ENCODE assay signal across 8 cellular contexts in genomic region chr1:55213029-55213884, GRCh38. TPM values are rescaled to one million over a fixed set of nuclear protein-coding genes. Genes with fewer than 3 reads are reported as not detected.
A peak's percentile ranks its signal among the peaks of the same experiment; 100 is the strongest.
DNase-seq lines count a peak whose midpoint lies in the region; FAIRE-seq and TF ChIP-seq lines count a peak whose summit lies in the region.

No MANE protein-coding gene starts in this region.

- no peaks in the 10 kb centered on the region for H4K20me1 ChIP-seq in neural cell (ENCODE audit: insufficient read depth)

- TF ChIP-seq POLR2A in GM12892 (IDR thresholded peaks at IDR 0.05; ENCODE audit: low read depth, low read length), result no peak

- no peak for TF ChIP-seq CTCF in colonic mucosa (IDR thresholded peaks at IDR 0.05)
- no peak for TF ChIP-seq CTCF in neural cell (IDR thresholded peaks at IDR 0.05; ENCODE audit: poor library complexity, severe bottlenecking)

- no peaks in the 10 kb centered on the region for H3K9me3 ChIP-seq in colonic mucosa
- no peaks in the 10 kb centered on the region for H3K9me3 ChIP-seq in neural cell (ENCODE audit: low read length)

- peaks cover 14% of the 10 kb centered on the region for H3K4me1 ChIP-seq in colonic mucosa

- H2AFZ ChIP-seq in neural cell (ENCODE audit: low read depth, low read length), result peak overlapping the region; percentile 60

- DNase-seq in ELF-1 (ENCODE audit: low read depth, low spot score), result peak; percentile 36
- peak; percentile 70 for DNase-seq in NAMALWA (ENCODE audit: low spot score)
- no peak for DNase-seq in colonic mucosa
- no peak for DNase-seq in NCI-H82 (lab: John Stamatoyannopoulos, UW)
- no peak for DNase-seq in A172 (ENCODE audit: low spot score)
- DNase-seq in GM12892 (ENCODE audit: insufficient read length), result no peak
- DNase-seq in GDM1 (lab: John Stamatoyannopoulos, UW), result no peak

- H3K36me3 ChIP-seq in colonic mucosa, result no peaks in the 10 kb centered on the region
- no peaks in the 10 kb centered on the region for H3K36me3 ChIP-seq in neural cell (ENCODE audit: insufficient read depth, low read length)

- peak overlapping the region; percentile 93 to 96 for H3K9ac ChIP-seq in colonic mucosa (ENCODE audit: low read depth in 2 of 2, low read length in 2 of 2)
- H3K9ac ChIP-seq in neural cell (ENCODE audit: low read length), result peak overlapping the region; percentile 86

- no peaks in the 10 kb centered on the region for H3K9me2 ChIP-seq in neural cell (ENCODE audit: insufficient read depth, low read length)

- H3K79me2 ChIP-seq in neural cell (replicated peaks; ENCODE audit: insufficient read depth, low read length), result peaks cover 46% of the 10 kb centered on the region

- intact Hi-C loops in colonic mucosa (cut with DNase I), result loop anchor here (10.0 kb wide), 1 partner anchor 68 kb away; no protein-coding TSS in a partner anchor

- peak overlapping the region; percentile 81 for H3K4me2 ChIP-seq in neural cell (ENCODE audit: low read length)

- no peak overlapping the region for H3K27ac ChIP-seq in colonic mucosa
- H3K27ac ChIP-seq in neural cell (ENCODE audit: low read length), result peak overlapping the region; percentile 82

- FAIRE-seq in GM12892 (lab: Jason Lieb, UNC), result no peak

- no peak for TF ChIP-seq RAD21 in neural cell (conservative IDR thresholded peaks at IDR 0.05)

- H3F3A ChIP-seq in neural cell (ENCODE audit: insufficient read depth, low read length, poor library complexity, severe bottlenecking), result peaks cover 5% of the 10 kb centered on the region

- H3K4me3 ChIP-seq in colonic mucosa (peak overlapping the region; percentile 74), neural cell (ENCODE audit: low read length) (peak overlapping the region; percentile 89)

- TF ChIP-seq EP300 in neural cell (conservative IDR thresholded peaks at IDR 0.05; ENCODE audit: poor library complexity, severe bottlenecking), result no peak

- H3K27me3 ChIP-seq in colonic mucosa (no peaks in the 10 kb centered on the region), neural cell (ENCODE audit: insufficient read depth, low read depth, low read length) (no peaks in the 10 kb centered on the region)

TF ChIP-seq in neural cell, 6 proteins besides CTCF, POLR2A, EP300 and RAD21:
- TF ChIP-seq TAF1 (IDR thresholded peaks at IDR 0.05; ENCODE audit: low read depth) (no peak), SMC3 (conservative IDR thresholded peaks at IDR 0.05; ENCODE audit: poor library complexity) (no peak), MXI1 (conservative IDR thresholded peaks at IDR 0.05; ENCODE audit: poor library complexity, severe bottlenecking) (no peak), REST (IDR thresholded peaks at IDR 0.05; ENCODE audit: borderline replicate concordance) (no peak), POLR2AphosphoS5 (IDR thresholded peaks at IDR 0.05) (no peak), EZH2 (IDR thresholded peaks at IDR 0.05; ENCODE audit: borderline replicate concordance, insufficient read depth, low read length, poor library complexity, severe bottlenecking) (no peak)

RNA-seq across cellular contexts. Expression of gene USP24, which starts 1.9 kb away (rescaled TPM):
- total RNA-seq in colonic mucosa, result 10 to 100 TPM; 31.8 to 34.9 TPM
- 29.5 and 32.5 TPM in 2 replicates for polyA plus RNA-seq in neural cell
- polyA minus RNA-seq in neural cell, result 107 and 121 TPM in 2 replicates
- 20.6 and 22.1 TPM in 2 replicates for total RNA-seq in A172 (2014; rRNA removed; shearing (Covaris generic))
- polyA plus RNA-seq in GM12892 (2012; ENCODE audit: missing spikeins), result 15.8 TPM

Comparison
In these comparisons a context has a peak if more than half of its experiments do, and no peak if none do; other contexts are left out.
1. DNase-seq: peak in ELF-1 (single experiment) and NAMALWA (single experiment); none in colonic mucosa (single experiment), NCI-H82 (single experiment), A172 (single experiment), GM12892 (single experiment) and GDM1 (single experiment).